Comparison of ENCODE assay signal across 24 cellular contexts in genomic region chr19:44236384-44236783, GRCh38.
"Had no signal": no experiment of that assay in that cellular context is flagged by ENCODE, and none has a peak within 500 bp of the region (broad histone marks: within the 10 kb centered on the region; RNA-seq: fewer than 3 reads in every experiment).

No MANE protein-coding gene starts in this region.

- H3K27ac ChIP-seq: SK-N-MC had no signal

- H3K4me1 Mint-ChIP-seq: activated naive CD8-positive, alpha-beta T cell treated with anti-CD3 and anti-CD28 coated beads, Interleukin-2, amount 10 ng/mL, durations not matched to agents 7 days and 5 days had no signal

- H3K4me3 Mint-ChIP-seq: activated CD8-positive, alpha-beta T cell treated with anti-CD3 and anti-CD28 coated beads, Interleukin-2, amount 10 ng/mL, durations not matched to agents 7 days and 5 days; activated naive CD8-positive, alpha-beta T cell treated with anti-CD3 and anti-CD28 coated beads, Interleukin-2, amount 10 ng/mL, durations not matched to agents 7 days and 5 days; T-helper 2 cell treated with Interferon-gamma antibody and Interleukin-4, amounts not matched to agents 5 μg/mL and 100 μg/mL, for 36 hours had no signal

- H3K4me3 ChIP-seq: SK-N-MC had no signal

- ATAC-seq: activated CD8-positive, alpha-beta T cell treated with anti-CD3 and anti-CD28 coated beads, Interleukin-2, amount 10 ng/mL, durations not matched to agents 7 days and 5 days; Panc1; Right ventricle myocardium inferior had no signal

- DNase-seq: activated CD4-positive, alpha-beta T cell treated with anti-CD3 and anti-CD28 coated beads for 48 hours; activated CD4-positive, alpha-beta T cell treated with anti-CD3 and anti-CD28 coated beads, Interleukin-2, amount 50 U/mL, for 4 hours; activated CD4-positive, CD25-positive, alpha-beta regulatory T cell treated with anti-CD3 and anti-CD28 coated beads, Interleukin-2, amount 50 U/mL, for 72 hours; activated CD8-positive, alpha-beta memory T cell treated with anti-CD3 and anti-CD28 coated beads, Interleukin-2, amount 50 U/mL, for 48 hours; activated CD8-positive, alpha-beta T cell treated with anti-CD3 and anti-CD28 coated beads, Interleukin-2, amount 10 ng/mL, durations not matched to agents 7 days and 5 days; activated naive CD4-positive, alpha-beta T cell treated with anti-CD3 and anti-CD28 coated beads, Interleukin-2, amount 50 U/mL, for 16 hours; activated naive CD8-positive, alpha-beta T cell treated with anti-CD3 and anti-CD28 coated beads, Interleukin-2, amount 10 ng/mL, durations not matched to agents 7 days and 5 days; activated T-cell treated with anti-CD3 and anti-CD28 coated beads, Interleukin-2, amount 50 U/mL, for 1 hour; aorta; central memory CD4-positive, alpha-beta T cell; KG1; NCI-H1048; NCI-H1930; NCI-H2107; NCI-H2171 treated with DMSO at 0.1 percent for 48 hours; NCI-H226; NCI-H526; NCI-H82; RPMI8226; T-helper 1 cell had no signal

- H3K27ac Mint-ChIP-seq: activated CD8-positive, alpha-beta T cell treated with anti-CD3 and anti-CD28 coated beads, Interleukin-2, amount 10 ng/mL, durations not matched to agents 7 days and 5 days; activated naive CD8-positive, alpha-beta T cell treated with anti-CD3 and anti-CD28 coated beads, Interleukin-2, amount 10 ng/mL, durations not matched to agents 7 days and 5 days; T-helper 2 cell treated with Interferon-gamma antibody and Interleukin-4, amounts not matched to agents 5 μg/mL and 100 μg/mL, for 36 hours had no signal

- H3K27me3 Mint-ChIP-seq: activated naive CD8-positive, alpha-beta T cell treated with anti-CD3 and anti-CD28 coated beads, Interleukin-2, amount 10 ng/mL, durations not matched to agents 7 days and 5 days had no signal
